In genomic region chr10:30467939-30468338, GRCh38 we compare ENCODE assay signal across 9 cellular contexts. TPM values are rescaled to one million over a fixed set of nuclear protein-coding genes. Genes with fewer than 3 reads are reported as not detected.
DNase-seq lines count a peak whose midpoint lies in the region; ATAC-seq and TF ChIP-seq lines count a peak whose summit lies in the region.
"Had no signal": no experiment of that assay in that cellular context is flagged by ENCODE, and none has a peak within 500 bp of the region (broad histone marks: within the 10 kb centered on the region; RNA-seq: fewer than 3 reads in every experiment).

No MANE protein-coding gene starts in this region.

- intact Hi-C loops in OCI-LY7 (cut with micrococcal nuclease; ENCODE audit: unreplicated experiment), result no loop called here

- H3K4me2 ChIP-seq in OCI-LY7 (ENCODE audit: low read length) (peak overlapping the region; percentile 48), osteoblast (ENCODE audit: insufficient read depth, low read length) (no peak overlapping the region)

- H3K27ac Mint-ChIP-seq in osteocyte (ENCODE audit: unreplicated experiment), result no peak overlapping the region

- H2AFZ ChIP-seq in OCI-LY7 (ENCODE audit: low read length), result peak overlapping the region; percentile 83
- no peak overlapping the region for H2AFZ ChIP-seq in osteoblast (ENCODE audit: low read length)
- H2AFZ ChIP-seq: parathyroid adenoma had no signal

- H3K4me1 Mint-ChIP-seq in osteocyte (ENCODE audit: unreplicated experiment), result peaks cover 26% of the 10 kb centered on the region

- ATAC-seq in GM18867 (IDR thresholded peaks at IDR 0.05; ENCODE audit: unreplicated experiment) (peak; percentile 68), HG02852 (IDR thresholded peaks at IDR 0.05; ENCODE audit: unreplicated experiment) (peak; percentile 85)

- no peaks in the 10 kb centered on the region for H3K36me3 ChIP-seq in OCI-LY7 (ENCODE audit: insufficient read depth, low read length)
- no peaks in the 10 kb centered on the region for H3K36me3 ChIP-seq in osteoblast (ENCODE audit: insufficient read depth, low read length)
- no peaks in the 10 kb centered on the region for H3K36me3 ChIP-seq in effector memory CD4-positive, alpha-beta T cell (ENCODE audit: control insufficient read depth, insufficient read depth, low read length)
- H3K36me3 ChIP-seq: HAP-1 had no signal

- peak overlapping the region; percentile 18 for H3K4me3 ChIP-seq in OCI-LY7 (ENCODE audit: low read depth, low read length, poor library complexity, severe bottlenecking)
- no peak overlapping the region for H3K4me3 ChIP-seq in osteoblast (ENCODE audit: insufficient read depth, low read length)
- H3K4me3 ChIP-seq in effector memory CD4-positive, alpha-beta T cell (ENCODE audit: insufficient read depth, low read depth, low read length, poor library complexity, severe bottlenecking), result no peak overlapping the region
- H3K4me3 ChIP-seq: HAP-1 had no signal

- H4K20me1 ChIP-seq in OCI-LY7 (ENCODE audit: insufficient read depth, low read length) (no peaks in the 10 kb centered on the region), osteoblast (ENCODE audit: insufficient read depth, low read length) (no peaks in the 10 kb centered on the region)

- POLR2A ChIA-PET in OCI-LY7 (lab: Charles Lee), result interaction anchor here (0.6 to 3.1 kb wide), 10 partner anchors 11 to 108 kb away, joined by 3 to 18 read pairs (median 4); no protein-coding TSS in a partner anchor

- peaks cover 12% of the 10 kb centered on the region for H3K4me1 ChIP-seq in OCI-LY7 (ENCODE audit: insufficient read depth, low read length, poor library complexity, severe bottlenecking)
- H3K4me1 ChIP-seq in osteoblast (ENCODE audit: insufficient read depth, low read length), result no peaks in the 10 kb centered on the region
- H3K4me1 ChIP-seq in effector memory CD4-positive, alpha-beta T cell (ENCODE audit: control insufficient read depth, insufficient read depth, low read length, poor library complexity, severe bottlenecking), result no peaks in the 10 kb centered on the region
- H3K4me1 ChIP-seq: HAP-1, parathyroid adenoma had no signal

- H3K4me3 Mint-ChIP-seq in osteocyte (ENCODE audit: unreplicated experiment), result no peak overlapping the region

- H3K27me3 ChIP-seq in osteoblast (ENCODE audit: insufficient read depth, low read length), result peaks cover 10% of the 10 kb centered on the region
- no peaks in the 10 kb centered on the region for H3K27me3 ChIP-seq in effector memory CD4-positive, alpha-beta T cell (replicated peaks; ENCODE audit: control insufficient read depth, insufficient read depth, low read length, poor library complexity, severe bottlenecking)

- no peaks in the 10 kb centered on the region for H3K27me3 Mint-ChIP-seq in osteocyte (ENCODE audit: unreplicated experiment)

- H3K36me3 Mint-ChIP-seq in osteocyte (ENCODE audit: unreplicated experiment), result no peaks in the 10 kb centered on the region

- TF ChIP-seq CTCF in OCI-LY7 (conservative IDR thresholded peaks at IDR 0.05; ENCODE audit: low read length) (no peak), osteoblast (IDR thresholded peaks at IDR 0.05; ENCODE audit: extremely low read depth, low read depth, low read length) (no peak), osteocyte (IDR thresholded peaks at IDR 0.05) (no peak)

- no peaks in the 10 kb centered on the region for H3K9me3 Mint-ChIP-seq in osteocyte (ENCODE audit: unreplicated experiment)

- no peaks in the 10 kb centered on the region for H3K79me2 ChIP-seq in OCI-LY7 (ENCODE audit: insufficient read depth, low read depth, low read length)
- no peaks in the 10 kb centered on the region for H3K79me2 ChIP-seq in osteoblast (ENCODE audit: insufficient read depth, low read length)
- H3K79me2 ChIP-seq: parathyroid adenoma had no signal

- H3K9me2 ChIP-seq in OCI-LY7 (ENCODE audit: insufficient read depth, low read length), result no peaks in the 10 kb centered on the region

- DNase-seq in OCI-LY7 (ENCODE audit: low spot score), result peak; percentile 53
- peak; percentile 13 for DNase-seq in osteoblast (ENCODE audit: insufficient read length, low spot score, missing footprints)
- DNase-seq in osteocyte (ENCODE audit: extremely low spot score, unreplicated experiment), result no peak
- DNase-seq in effector memory CD4-positive, alpha-beta T cell, result no peak
- no peak for DNase-seq in DMS53 treated with DMSO at 0.1 percent for 48 hours (lab: John Stamatoyannopoulos, UW; ENCODE audit: unreplicated experiment)

- no peaks in the 10 kb centered on the region for H3K9me3 ChIP-seq in OCI-LY7 (ENCODE audit: low read length)
- no peaks in the 10 kb centered on the region for H3K9me3 ChIP-seq in osteoblast (ENCODE audit: low read depth, low read length)
- H3K9me3 ChIP-seq in effector memory CD4-positive, alpha-beta T cell (ENCODE audit: control insufficient read depth, low read length), result no peaks in the 10 kb centered on the region
- H3K9me3 ChIP-seq: HAP-1 had no signal

- H3K27ac ChIP-seq in OCI-LY7 (ENCODE audit: low read depth, low read length, poor library complexity, severe bottlenecking) (no peak overlapping the region), osteoblast (ENCODE audit: low read depth, low read length) (no peak overlapping the region)
- H3K27ac ChIP-seq in effector memory CD4-positive, alpha-beta T cell (ENCODE audit: insufficient read depth, low read length, poor library complexity, severe bottlenecking), result no peak overlapping the region
- H3K27ac ChIP-seq: parathyroid adenoma had no signal

- no TSS peak for BruUV-seq in OCI-LY7 (replicated peaks; lab: Mats Ljungman, UMichigan)

- CTCF ChIA-PET in OCI-LY7 (lab: Charles Lee; ENCODE audit: unreplicated experiment), result interaction anchor here (0.9 kb wide), 1 partner anchor 20 kb away, joined by 3 read pairs; no protein-coding TSS in a partner anchor

RNA-seq across cellular contexts. Expression of gene MAP3K8, which starts 34.0 kb away (rescaled TPM):
- 5.0 and 10.8 TPM in 2 replicates for total RNA-seq in OCI-LY7 (2014; rRNA removed; shearing (Covaris generic))
- total RNA-seq in OCI-LY7 (2022) (21.6 and 21.9 TPM in 2 replicates), osteoblast (10.3 and 14.5 TPM in 2 replicates), osteocyte (11.5 and 13.7 TPM in 2 replicates)

Comparison
In these comparisons a context has a peak if more than half of its experiments do, and no peak if none do; other contexts are left out.
1. DNase-seq: peak in OCI-LY7 (single experiment) and osteoblast (single experiment); none in osteocyte (single experiment), effector memory CD4-positive, alpha-beta T cell (0 of 3) and DMS53 treated with DMSO at 0.1 percent for 48 hours (single experiment).